In the genomic region with DNA sequence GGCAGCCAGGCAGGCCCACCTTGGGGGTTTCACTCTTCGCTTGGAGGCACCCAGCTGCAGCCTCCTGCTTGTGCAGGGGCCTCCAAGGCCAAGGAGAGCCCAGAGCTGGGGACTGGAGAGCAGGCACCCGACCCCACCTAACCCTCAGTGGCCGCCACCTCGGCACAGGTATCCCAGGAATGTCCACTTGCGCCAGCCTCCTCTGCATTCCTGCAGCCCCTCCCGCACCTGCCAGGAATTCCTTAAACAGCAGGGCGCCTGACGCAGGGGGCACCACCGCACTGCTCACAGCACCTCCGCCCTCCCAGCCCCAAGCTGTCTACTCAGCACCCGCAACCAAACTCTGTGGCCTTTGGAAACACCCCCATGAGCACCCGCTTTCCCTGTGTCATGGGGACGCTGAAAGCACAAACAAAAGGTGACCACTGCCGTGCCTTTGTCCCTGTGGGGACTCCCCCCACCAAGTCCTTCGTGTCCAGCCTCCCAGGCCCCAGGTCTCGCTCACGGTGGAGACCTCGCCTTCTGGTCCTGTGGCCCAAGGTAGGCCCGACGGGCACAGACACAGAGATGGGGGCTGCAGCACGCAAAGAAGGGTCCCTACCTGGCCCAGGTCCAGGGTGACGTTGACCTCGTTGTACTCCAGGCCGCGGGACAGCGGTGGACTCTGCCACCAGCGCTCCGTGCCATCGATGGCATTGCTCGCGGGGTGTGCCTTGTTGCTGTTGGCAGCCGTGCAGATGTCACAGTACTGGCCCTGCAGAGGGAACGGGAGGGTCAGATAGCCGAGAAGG, we compare ENCODE assay signal across 1 cellular context.
TF ChIP-seq lines count a peak whose summit lies in the region.

No MANE protein-coding gene starts in this region.

TF ChIP-seq in K562, 482 proteins besides CTCF, POLR2A, EP300 and RAD21:
- TF ChIP-seq ARHGAP35 (IDR thresholded peaks at IDR 0.05; ENCODE audit: partially characterized antibody) (no peak), BACH1 (tag; IDR thresholded peaks at IDR 0.05) (no peak), SAP30 (IDR thresholded peaks at IDR 0.05; ENCODE audit: borderline replicate concordance, insufficient read depth, low read depth, low read length, poor library complexity, severe bottlenecking) (no peak), THRAP3 (IDR thresholded peaks at IDR 0.05; ENCODE audit: borderline replicate concordance) (no peak), PCBP1 (IDR thresholded peaks at IDR 0.05; ENCODE audit: low read depth, low read length, poor library complexity, severe bottlenecking) (peak; percentile 4), ZNF740 (CRISPR knock-in tag; IDR thresholded peaks at IDR 0.05) (no peak), ZNF740 (tag; IDR thresholded peaks at IDR 0.05) (no peak), RBFOX2 (IDR thresholded peaks at IDR 0.05; ENCODE audit: low read depth, low read length) (0 out of 2 replicates have a peak, but pooled peaks have one; percentile 10), HMGN3 (IDR thresholded peaks at IDR 0.05; ENCODE audit: borderline replicate concordance, extremely low read depth, insufficient read length, low read depth, low read length) (peak; percentile 10), RBM22 (IDR thresholded peaks at IDR 0.05; ENCODE audit: low read depth, low read length, poor library complexity, severe bottlenecking) (no peak), MBD1 (CRISPR knock-in tag; IDR thresholded peaks at IDR 0.05) (no peak), SLC30A9 (CRISPR knock-in tag; IDR thresholded peaks at IDR 0.05) (no peak), POLR2G (IDR thresholded peaks at IDR 0.05; ENCODE audit: low read depth, low read length) (peak; percentile 61), NFIC (IDR thresholded peaks at IDR 0.05) (peak; percentile 6; the same call in 1 of the 2 replicates), COPS2 (conservative IDR thresholded peaks at IDR 0.05) (no peak)
- TF ChIP-seq, protein P1, sequence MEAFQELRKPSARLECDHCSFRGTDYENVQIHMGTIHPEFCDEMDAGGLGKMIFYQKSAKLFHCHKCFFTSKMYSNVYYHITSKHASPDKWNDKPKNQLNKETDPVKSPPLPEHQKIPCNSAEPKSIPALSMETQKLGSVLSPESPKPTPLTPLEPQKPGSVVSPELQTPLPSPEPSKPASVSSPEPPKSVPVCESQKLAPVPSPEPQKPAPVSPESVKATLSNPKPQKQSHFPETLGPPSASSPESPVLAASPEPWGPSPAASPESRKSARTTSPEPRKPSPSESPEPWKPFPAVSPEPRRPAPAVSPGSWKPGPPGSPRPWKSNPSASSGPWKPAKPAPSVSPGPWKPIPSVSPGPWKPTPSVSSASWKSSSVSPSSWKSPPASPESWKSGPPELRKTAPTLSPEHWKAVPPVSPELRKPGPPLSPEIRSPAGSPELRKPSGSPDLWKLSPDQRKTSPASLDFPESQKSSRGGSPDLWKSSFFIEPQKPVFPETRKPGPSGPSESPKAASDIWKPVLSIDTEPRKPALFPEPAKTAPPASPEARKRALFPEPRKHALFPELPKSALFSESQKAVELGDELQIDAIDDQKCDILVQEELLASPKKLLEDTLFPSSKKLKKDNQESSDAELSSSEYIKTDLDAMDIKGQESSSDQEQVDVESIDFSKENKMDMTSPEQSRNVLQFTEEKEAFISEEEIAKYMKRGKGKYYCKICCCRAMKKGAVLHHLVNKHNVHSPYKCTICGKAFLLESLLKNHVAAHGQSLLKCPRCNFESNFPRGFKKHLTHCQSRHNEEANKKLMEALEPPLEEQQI (IDR thresholded peaks at IDR 0.05) = no peak
- TF ChIP-seq, protein P2, sequence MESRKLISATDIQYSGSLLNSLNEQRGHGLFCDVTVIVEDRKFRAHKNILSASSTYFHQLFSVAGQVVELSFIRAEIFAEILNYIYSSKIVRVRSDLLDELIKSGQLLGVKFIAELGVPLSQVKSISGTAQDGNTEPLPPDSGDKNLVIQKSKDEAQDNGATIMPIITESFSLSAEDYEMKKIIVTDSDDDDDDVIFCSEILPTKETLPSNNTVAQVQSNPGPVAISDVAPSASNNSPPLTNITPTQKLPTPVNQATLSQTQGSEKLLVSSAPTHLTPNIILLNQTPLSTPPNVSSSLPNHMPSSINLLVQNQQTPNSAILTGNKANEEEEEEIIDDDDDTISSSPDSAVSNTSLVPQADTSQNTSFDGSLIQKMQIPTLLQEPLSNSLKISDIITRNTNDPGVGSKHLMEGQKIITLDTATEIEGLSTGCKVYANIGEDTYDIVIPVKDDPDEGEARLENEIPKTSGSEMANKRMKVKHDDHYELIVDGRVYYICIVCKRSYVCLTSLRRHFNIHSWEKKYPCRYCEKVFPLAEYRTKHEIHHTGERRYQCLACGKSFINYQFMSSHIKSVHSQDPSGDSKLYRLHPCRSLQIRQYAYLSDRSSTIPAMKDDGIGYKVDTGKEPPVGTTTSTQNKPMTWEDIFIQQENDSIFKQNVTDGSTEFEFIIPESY (CRISPR knock-in tag; IDR thresholded peaks at IDR 0.05) = peak; percentile 48; the same call in 1 of the 2 replicates
